18 cellular contexts compared by ENCODE assay signal in genomic region chr10:117421985-117422384, GRCh38.
"Had no signal": no experiment of that assay in that cellular context is flagged by ENCODE, and none has a peak within 500 bp of the region (broad histone marks: within the 10 kb centered on the region; RNA-seq: fewer than 3 reads in every experiment).

No MANE protein-coding gene starts in this region.

- H3K27me3 ChIP-seq: neural progenitor cell, right atrium auricular region, stomach, thyroid gland, vagina had no signal

- DNase-seq: dorsolateral prefrontal cortex; effector CD4-positive, alpha-beta T cell; mucosa of descending colon; naive B cell; nucleus accumbens; stimulated activated CD4-positive, alpha-beta T cell treated with anti-CD3 and anti-CD28 coated beads, Interleukin-12 subunit alpha, Interleukin-12 subunit beta, amount 100 ng/mL, for 4 hours; stimulated activated CD4-positive, alpha-beta T cell treated with anti-CD3 and anti-CD28 coated beads, Interleukin-1b, Interleukin-23, amount 100 ng/mL, for 48 hours; stimulated activated CD4-positive, alpha-beta T cell treated with anti-CD3 and anti-CD28 coated beads, Interleukin-4, amount 100 ng/mL, for 24 hours; stimulated activated naive CD4-positive, alpha-beta T cell treated with Interleukin-2 at 50 U/mL for 16 hours; stomach; thyroid gland; trophoblast cell had no signal

- H3K9me3 ChIP-seq: mucosa of descending colon, prostate gland, right atrium auricular region, thyroid gland, vagina had no signal

- H3K36me3 ChIP-seq: neural progenitor cell, prostate gland, right atrium auricular region, stomach, thyroid gland, vagina had no signal

- H3K4me3 ChIP-seq: dorsolateral prefrontal cortex, lung, mucosa of descending colon, neural progenitor cell, prostate gland, right atrium auricular region, smooth muscle cell, stomach, thyroid gland, vagina had no signal

- H3K4me1 ChIP-seq: prostate gland, right atrium auricular region, stomach, thyroid gland, vagina had no signal

- H3K27ac ChIP-seq: dorsolateral prefrontal cortex, neural progenitor cell, prostate gland, right atrium auricular region, stomach, thyroid gland, vagina had no signal
